21 cellular contexts compared by ENCODE assay signal in the genomic region with DNA sequence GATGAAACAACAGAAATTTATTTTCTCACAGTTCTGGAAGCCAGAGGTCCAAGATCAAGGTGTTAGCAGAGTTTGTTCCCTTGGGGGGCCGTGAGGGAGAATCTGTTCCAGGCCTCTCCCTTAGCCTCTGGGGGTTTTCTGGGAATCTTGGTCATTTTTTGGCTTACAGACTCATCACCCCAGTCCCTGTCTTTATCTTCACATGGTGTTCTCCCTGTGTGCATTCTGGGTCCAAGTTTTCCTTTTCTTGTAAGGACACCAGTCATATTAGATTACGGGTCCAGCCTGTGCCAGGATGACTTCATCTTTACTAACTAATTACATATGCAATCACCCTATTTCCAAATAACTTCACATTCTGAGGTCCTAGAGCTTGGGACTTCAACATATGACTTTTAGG.
DNase-seq lines count a peak whose midpoint lies in the region; ATAC-seq and TF ChIP-seq lines count a peak whose summit lies in the region.
"Had no signal": no experiment of that assay in that cellular context is flagged by ENCODE, and none has a peak within 500 bp of the region (broad histone marks: within the 10 kb centered on the region; RNA-seq: fewer than 3 reads in every experiment).

No MANE protein-coding gene starts in this region.

- no peak overlapping the region for H3K4me3 Mint-ChIP-seq in activated CD4-positive, alpha-beta T cell treated with anti-CD3 and anti-CD28 coated beads for 36 hours
- H3K4me3 Mint-ChIP-seq: CD8-positive, alpha-beta T cell; HFFc6 had no signal

- H3K27ac ChIP-seq in heart left ventricle (no peak overlapping the region), SK-N-SH (ENCODE audit: low read depth in 2 of 2, low read length in 1 of 2) (no peak overlapping the region), uterus (no peak overlapping the region)
- H3K27ac ChIP-seq: BLaER1, KMS-11 had no signal

- WGBS in heart left ventricle, 4 donors, result 81 to 88% (median 86%) methylated on average over 2 of the region's 2 CpGs
- WGBS in SK-N-SH (ENCODE audit: low lambda C conversion rate), result 73% methylated on average over 2 of the region's 2 CpGs

- POLR2A ChIA-PET in SK-N-SH (lab: Yijun Ruan, JAX), result no interaction called here
- POLR2A ChIA-PET in activated CD4-positive, alpha-beta T cell treated with anti-CD3 and anti-CD28 coated beads for 36 hours (lab: Charles Lee), result no interaction called here

- no peak overlapping the region for H2AFZ ChIP-seq in SK-N-SH (ENCODE audit: low read depth)

- H3K27ac Mint-ChIP-seq in activated CD4-positive, alpha-beta T cell treated with anti-CD3 and anti-CD28 coated beads for 36 hours, result no peak overlapping the region
- H3K27ac Mint-ChIP-seq: CD8-positive, alpha-beta T cell; HFFc6 had no signal

- no peaks in the 10 kb centered on the region for H3K9me3 Mint-ChIP-seq in activated CD4-positive, alpha-beta T cell treated with anti-CD3 and anti-CD28 coated beads for 36 hours (ENCODE audit: low read depth)
- H3K9me3 Mint-ChIP-seq: CD8-positive, alpha-beta T cell; HFFc6 had no signal

- no peaks in the 10 kb centered on the region for H3K36me3 Mint-ChIP-seq in activated CD4-positive, alpha-beta T cell treated with anti-CD3 and anti-CD28 coated beads for 36 hours (ENCODE audit: low read depth)
- H3K36me3 Mint-ChIP-seq: CD8-positive, alpha-beta T cell had no signal

- H3K4me2 ChIP-seq in SK-N-SH, result no peak overlapping the region
- H3K4me2 ChIP-seq: BLaER1, KMS-11 had no signal

- DNase-seq in Right ventricle myocardium superior (no peak), heart left ventricle (no peak), SK-N-SH (no peak), fibroblast of gingiva (ENCODE audit: low read depth) (peak; percentile 73), uterus (no peak), NCI-H1092 (lab: John Stamatoyannopoulos, UW) (no peak)
- no peak for DNase-seq in activated CD4-positive, alpha-beta T cell treated with anti-CD3 and anti-CD28 coated beads for 36 hours
- DNase-seq: 8988T; CD8-positive, alpha-beta T cell; DMS79 treated with DMSO at 0.1 percent for 48 hours; GDM1; GOT3; HFFc6; NCI-H1092 treated with DMSO at 0.1 percent for 48 hours; NCI-H1694; NCI-H510A treated with DMSO at 0.1 percent for 48 hours; SHP77 treated with DMSO at 0.1 percent for 48 hours had no signal

- no peak overlapping the region for H3K9ac ChIP-seq in SK-N-SH
- H3K9ac ChIP-seq: BLaER1, KMS-11 had no signal

- no peak for TF ChIP-seq POLR2A in heart left ventricle (IDR thresholded peaks at IDR 0.05)
- no peak for TF ChIP-seq POLR2A in uterus (IDR thresholded peaks at IDR 0.05)

- H3K9me2 ChIP-seq in SK-N-SH, result no peaks in the 10 kb centered on the region

- no peaks in the 10 kb centered on the region for H4K20me1 ChIP-seq in SK-N-SH (ENCODE audit: insufficient read depth)
- H4K20me1 ChIP-seq: BLaER1 had no signal

- H3K4me1 ChIP-seq in heart left ventricle, result no peaks in the 10 kb centered on the region
- peaks cover 0 to 6% of the 10 kb centered on the region in 2 experiments; a peak in 2 of 4 replicates for H3K4me1 ChIP-seq in SK-N-SH (ENCODE audit: control insufficient read depth in 1 of 2, insufficient read depth in 2 of 2, low read depth in 1 of 2, low read length in 1 of 2)
- no peaks in the 10 kb centered on the region for H3K4me1 ChIP-seq in uterus

- H3K27me3 ChIP-seq in heart left ventricle (no peaks in the 10 kb centered on the region), SK-N-SH (ENCODE audit: insufficient read depth) (no peaks in the 10 kb centered on the region), uterus (no peaks in the 10 kb centered on the region)
- H3K27me3 ChIP-seq: BLaER1 had no signal

- no peaks in the 10 kb centered on the region for H3K79me2 ChIP-seq in SK-N-SH (ENCODE audit: insufficient read depth)

- ATAC-seq in Right ventricle myocardium superior (ENCODE audit: poor library complexity) (peak; percentile 50), heart left ventricle (no peak), GM21576 (IDR thresholded peaks at IDR 0.05; ENCODE audit: unreplicated experiment) (no peak)
- no peak for ATAC-seq in activated CD4-positive, alpha-beta T cell treated with anti-CD3 and anti-CD28 coated beads for 36 hours
- ATAC-seq: CD8-positive, alpha-beta T cell; GM12878 had no signal

- H3K36me3 ChIP-seq in heart left ventricle, result no peaks in the 10 kb centered on the region
- no peaks in the 10 kb centered on the region for H3K36me3 ChIP-seq in SK-N-SH (replicated peaks in 1 of 2; ENCODE audit: control insufficient read depth in 1 of 2, insufficient read depth in 2 of 2, low read length in 1 of 2)
- no peaks in the 10 kb centered on the region for H3K36me3 ChIP-seq in uterus
- H3K36me3 ChIP-seq: BLaER1 had no signal

- no peak for TF ChIP-seq RAD21 in SK-N-SH (IDR thresholded peaks at IDR 0.05; ENCODE audit: low read length)

- intact Hi-C loops in Right ventricle myocardium superior (cut with DNase I), result no loop called here
- intact Hi-C loops in heart left ventricle (cut with DNase I), result loop anchor here in 1 of 10 donors (10.0 kb wide), 1 partner anchor 291 kb away; a partner anchor contains a TSS
- intact Hi-C loops in uterus (cut with DNase I; ENCODE audit: low total_unique reads), result no loop called here
- intact Hi-C loops in activated CD4-positive, alpha-beta T cell treated with anti-CD3 and anti-CD28 coated beads for 36 hours (cut with DNase I, micrococcal nuclease), result no loop called here

- H3K27me3 Mint-ChIP-seq in activated CD4-positive, alpha-beta T cell treated with anti-CD3 and anti-CD28 coated beads for 36 hours, result no peaks in the 10 kb centered on the region

- no peak for TF ChIP-seq EP300 in SK-N-SH (IDR thresholded peaks at IDR 0.05; ENCODE audit: borderline replicate concordance in 1 of 2, low read depth in 1 of 2, low read length in 1 of 2)

- TF ChIP-seq CTCF in heart left ventricle (IDR thresholded peaks at IDR 0.05), result no peak
- TF ChIP-seq CTCF in SK-N-SH (IDR thresholded peaks at IDR 0.05), result no peak
- TF ChIP-seq CTCF in uterus (IDR thresholded peaks at IDR 0.05), result no peak

- no peak overlapping the region for H3K4me3 ChIP-seq in heart left ventricle
- H3K4me3 ChIP-seq in SK-N-SH (ENCODE audit: low read depth in 2 of 2, low read length in 1 of 2), result no peak overlapping the region
- H3K4me3 ChIP-seq in uterus, result no peak overlapping the region
- H3K4me3 ChIP-seq: BLaER1, GM12878 had no signal

- CTCF ChIA-PET in SK-N-SH (lab: Yijun Ruan, JAX), result interaction anchor here (1.0 to 2.4 kb wide), 2 partner anchors 29 to 292 kb away, joined by 3 to 8 read pairs; a partner anchor contains a TSS
- CTCF ChIA-PET in activated CD4-positive, alpha-beta T cell treated with anti-CD3 and anti-CD28 coated beads for 36 hours (lab: Charles Lee), result no interaction called here

- H3K4me1 Mint-ChIP-seq in activated CD4-positive, alpha-beta T cell treated with anti-CD3 and anti-CD28 coated beads for 36 hours, result peaks cover 3% of the 10 kb centered on the region

- H3F3A ChIP-seq in SK-N-SH (replicated peaks; ENCODE audit: insufficient read depth), result no peaks in the 10 kb centered on the region

- H3K9me3 ChIP-seq in heart left ventricle (no peaks in the 10 kb centered on the region), SK-N-SH (no peaks in the 10 kb centered on the region), uterus (no peaks in the 10 kb centered on the region)
- H3K9me3 ChIP-seq: BLaER1 had no signal

TF ChIP-seq in SK-N-SH, 30 proteins besides CTCF, POLR2A, EP300 and RAD21:
- TF ChIP-seq TCF12 (IDR thresholded peaks at IDR 0.05) (peak; percentile 24; the same call in 1 of the 2 replicates), RCOR1 (IDR thresholded peaks at IDR 0.05; ENCODE audit: low read length) (no peak)
